In the genomic region with DNA sequence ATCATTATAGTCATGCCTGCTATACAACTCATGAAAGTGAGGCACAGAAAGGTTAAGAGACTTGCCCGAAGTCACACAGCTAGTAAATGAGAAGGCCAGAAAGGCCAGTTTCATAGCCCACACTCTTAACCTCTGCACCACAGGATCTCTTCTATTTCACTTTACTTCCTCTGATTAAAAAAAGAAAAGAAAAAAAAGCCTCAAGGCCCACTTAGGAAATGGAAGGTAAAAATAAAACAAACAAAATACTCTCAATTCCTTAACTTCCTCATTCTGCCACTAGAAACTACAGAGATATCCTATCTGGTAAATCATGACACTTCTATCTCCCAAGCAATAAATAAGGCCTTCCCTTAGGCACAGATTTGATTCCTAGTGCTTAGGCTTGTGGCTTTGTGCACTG, we compare ENCODE assay signal across 1 cellular context.
TF ChIP-seq lines count a peak whose summit lies in the region.

No MANE protein-coding gene starts in this region.

TF ChIP-seq in GM12878, 131 proteins besides CTCF, POLR2A, EP300 and RAD21 (continued from another document):
- TF ChIP-seq, protein P1, sequence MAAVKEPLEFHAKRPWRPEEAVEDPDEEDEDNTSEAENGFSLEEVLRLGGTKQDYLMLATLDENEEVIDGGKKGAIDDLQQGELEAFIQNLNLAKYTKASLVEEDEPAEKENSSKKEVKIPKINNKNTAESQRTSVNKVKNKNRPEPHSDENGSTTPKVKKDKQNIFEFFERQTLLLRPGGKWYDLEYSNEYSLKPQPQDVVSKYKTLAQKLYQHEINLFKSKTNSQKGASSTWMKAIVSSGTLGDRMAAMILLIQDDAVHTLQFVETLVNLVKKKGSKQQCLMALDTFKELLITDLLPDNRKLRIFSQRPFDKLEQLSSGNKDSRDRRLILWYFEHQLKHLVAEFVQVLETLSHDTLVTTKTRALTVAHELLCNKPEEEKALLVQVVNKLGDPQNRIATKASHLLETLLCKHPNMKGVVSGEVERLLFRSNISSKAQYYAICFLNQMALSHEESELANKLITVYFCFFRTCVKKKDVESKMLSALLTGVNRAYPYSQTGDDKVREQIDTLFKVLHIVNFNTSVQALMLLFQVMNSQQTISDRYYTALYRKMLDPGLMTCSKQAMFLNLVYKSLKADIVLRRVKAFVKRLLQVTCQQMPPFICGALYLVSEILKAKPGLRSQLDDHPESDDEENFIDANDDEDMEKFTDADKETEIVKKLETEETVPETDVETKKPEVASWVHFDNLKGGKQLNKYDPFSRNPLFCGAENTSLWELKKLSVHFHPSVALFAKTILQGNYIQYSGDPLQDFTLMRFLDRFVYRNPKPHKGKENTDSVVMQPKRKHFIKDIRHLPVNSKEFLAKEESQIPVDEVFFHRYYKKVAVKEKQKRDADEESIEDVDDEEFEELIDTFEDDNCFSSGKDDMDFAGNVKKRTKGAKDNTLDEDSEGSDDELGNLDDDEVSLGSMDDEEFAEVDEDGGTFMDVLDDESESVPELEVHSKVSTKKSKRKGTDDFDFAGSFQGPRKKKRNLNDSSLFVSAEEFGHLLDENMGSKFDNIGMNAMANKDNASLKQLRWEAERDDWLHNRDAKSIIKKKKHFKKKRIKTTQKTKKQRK (IDR thresholded peaks at IDR 0.05; ENCODE audit: low read depth, low read length) = no peak
- TF ChIP-seq, protein P2, sequence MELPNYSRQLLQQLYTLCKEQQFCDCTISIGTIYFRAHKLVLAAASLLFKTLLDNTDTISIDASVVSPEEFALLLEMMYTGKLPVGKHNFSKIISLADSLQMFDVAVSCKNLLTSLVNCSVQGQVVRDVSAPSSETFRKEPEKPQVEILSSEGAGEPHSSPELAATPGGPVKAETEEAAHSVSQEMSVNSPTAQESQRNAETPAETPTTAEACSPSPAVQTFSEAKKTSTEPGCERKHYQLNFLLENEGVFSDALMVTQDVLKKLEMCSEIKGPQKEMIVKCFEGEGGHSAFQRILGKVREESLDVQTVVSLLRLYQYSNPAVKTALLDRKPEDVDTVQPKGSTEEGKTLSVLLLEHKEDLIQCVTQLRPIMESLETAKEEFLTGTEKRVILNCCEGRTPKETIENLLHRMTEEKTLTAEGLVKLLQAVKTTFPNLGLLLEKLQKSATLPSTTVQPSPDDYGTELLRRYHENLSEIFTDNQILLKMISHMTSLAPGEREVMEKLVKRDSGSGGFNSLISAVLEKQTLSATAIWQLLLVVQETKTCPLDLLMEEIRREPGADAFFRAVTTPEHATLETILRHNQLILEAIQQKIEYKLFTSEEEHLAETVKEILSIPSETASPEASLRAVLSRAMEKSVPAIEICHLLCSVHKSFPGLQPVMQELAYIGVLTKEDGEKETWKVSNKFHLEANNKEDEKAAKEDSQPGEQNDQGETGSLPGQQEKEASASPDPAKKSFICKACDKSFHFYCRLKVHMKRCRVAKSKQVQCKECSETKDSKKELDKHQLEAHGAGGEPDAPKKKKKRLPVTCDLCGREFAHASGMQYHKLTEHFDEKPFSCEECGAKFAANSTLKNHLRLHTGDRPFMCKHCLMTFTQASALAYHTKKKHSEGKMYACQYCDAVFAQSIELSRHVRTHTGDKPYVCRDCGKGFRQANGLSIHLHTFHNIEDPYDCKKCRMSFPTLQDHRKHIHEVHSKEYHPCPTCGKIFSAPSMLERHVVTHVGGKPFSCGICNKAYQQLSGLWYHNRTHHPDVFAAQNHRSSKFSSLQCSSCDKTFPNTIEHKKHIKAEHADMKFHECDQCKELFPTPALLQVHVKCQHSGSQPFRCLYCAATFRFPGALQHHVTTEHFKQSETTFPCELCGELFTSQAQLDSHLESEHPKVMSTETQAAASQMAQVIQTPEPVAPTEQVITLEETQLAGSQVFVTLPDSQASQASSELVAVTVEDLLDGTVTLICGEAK (IDR thresholded peaks at IDR 0.05; ENCODE audit: borderline replicate concordance) = no peak
- TF ChIP-seq FOXM1 (IDR thresholded peaks at IDR 0.05; ENCODE audit: low read depth, low read length) (no peak), HDAC2 (IDR thresholded peaks at IDR 0.05) (no peak), TCF3 (IDR thresholded peaks at IDR 0.05; ENCODE audit: borderline replicate concordance, insufficient read depth, low read depth, low read length) (no peak), ZSCAN29 (IDR thresholded peaks at IDR 0.05) (no peak), IKZF1 (conservative IDR thresholded peaks at IDR 0.05) (no peak), EGR1 (IDR thresholded peaks at IDR 0.05; ENCODE audit: borderline replicate concordance in 1 of 2, low read depth in 2 of 2, low read length in 2 of 2) (no peak), MYC (IDR thresholded peaks at IDR 0.05; ENCODE audit: insufficient read depth, insufficient read length, insufficient replicate concordance, low read length, severe bottlenecking) (no peak), FOS (IDR thresholded peaks at IDR 0.05; ENCODE audit: borderline replicate concordance, extremely low read depth, insufficient read length) (no peak), IRF4 (IDR thresholded peaks at IDR 0.05; ENCODE audit: low read depth, low read length) (no peak), YY1 (IDR thresholded peaks at IDR 0.05; ENCODE audit: low read depth, low read length) (no peak), MEF2A (IDR thresholded peaks at IDR 0.05; ENCODE audit: insufficient read depth, low read depth, low read length) (no peak)
- TF ChIP-seq, protein P3, sequence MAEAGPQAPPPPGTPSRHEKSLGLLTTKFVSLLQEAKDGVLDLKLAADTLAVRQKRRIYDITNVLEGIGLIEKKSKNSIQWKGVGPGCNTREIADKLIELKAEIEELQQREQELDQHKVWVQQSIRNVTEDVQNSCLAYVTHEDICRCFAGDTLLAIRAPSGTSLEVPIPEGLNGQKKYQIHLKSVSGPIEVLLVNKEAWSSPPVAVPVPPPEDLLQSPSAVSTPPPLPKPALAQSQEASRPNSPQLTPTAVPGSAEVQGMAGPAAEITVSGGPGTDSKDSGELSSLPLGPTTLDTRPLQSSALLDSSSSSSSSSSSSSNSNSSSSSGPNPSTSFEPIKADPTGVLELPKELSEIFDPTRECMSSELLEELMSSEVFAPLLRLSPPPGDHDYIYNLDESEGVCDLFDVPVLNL (IDR thresholded peaks at IDR 0.05; ENCODE audit: low read depth, low read length) = no peak
- TF ChIP-seq, protein P4, sequence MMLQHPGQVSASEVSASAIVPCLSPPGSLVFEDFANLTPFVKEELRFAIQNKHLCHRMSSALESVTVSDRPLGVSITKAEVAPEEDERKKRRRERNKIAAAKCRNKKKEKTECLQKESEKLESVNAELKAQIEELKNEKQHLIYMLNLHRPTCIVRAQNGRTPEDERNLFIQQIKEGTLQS (IDR thresholded peaks at IDR 0.05; ENCODE audit: borderline replicate concordance, extremely low read depth, low read depth, low read length) = no peak
